1 cellular context compared by ENCODE assay signal in the genomic region with DNA sequence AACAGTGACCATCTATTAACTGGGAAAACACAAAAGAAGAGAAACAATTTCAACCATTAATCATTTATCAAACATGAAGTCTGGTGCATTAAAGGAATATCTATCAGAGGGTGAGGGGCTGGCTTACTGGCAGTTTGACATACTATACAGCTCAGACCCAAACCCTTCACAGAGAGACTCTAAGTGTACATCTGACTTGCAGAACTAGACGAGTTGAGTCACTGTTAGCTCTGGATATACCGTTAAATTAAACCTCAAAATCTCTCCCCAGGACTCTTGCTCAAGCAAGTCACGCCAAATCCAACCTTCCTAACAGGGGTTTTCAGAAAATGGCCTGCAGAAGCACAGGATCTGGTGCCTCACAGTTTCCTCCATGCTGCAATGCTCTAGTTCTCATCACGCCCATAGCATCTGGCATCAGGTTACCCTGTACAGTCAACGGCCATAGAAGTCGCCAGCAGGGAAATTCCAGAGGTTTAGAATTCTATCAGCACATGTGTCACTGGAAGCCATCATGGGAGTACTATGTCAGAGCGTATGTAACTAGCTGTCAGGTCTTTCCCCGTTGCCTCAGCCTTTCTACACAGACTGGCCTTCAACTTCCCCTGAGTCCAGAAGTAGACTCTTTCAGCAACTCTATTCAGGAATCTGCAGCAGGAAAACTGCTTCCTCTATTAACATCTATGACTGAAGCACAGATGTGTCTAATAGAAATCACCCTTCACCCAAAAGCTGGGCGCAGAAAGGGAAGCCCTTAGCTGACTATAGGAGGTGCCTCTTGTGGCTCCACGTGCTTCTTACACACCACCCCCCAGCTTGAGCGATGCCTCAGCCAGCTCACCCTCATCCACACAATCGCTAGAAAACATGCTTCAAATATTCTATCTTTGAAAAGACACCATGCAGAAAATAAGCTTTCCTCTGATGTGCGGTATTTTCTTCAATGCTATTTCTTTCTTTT.
TF ChIP-seq lines count a peak whose summit lies in the region.

No MANE protein-coding gene starts in this region.

TF ChIP-seq in GM23338, 12 proteins besides CTCF, POLR2A, EP300 and RAD21 (continued from another document):
- TF ChIP-seq STAT1 (IDR thresholded peaks at IDR 0.05; ENCODE audit: unreplicated experiment) = no peak
- TF ChIP-seq, protein P1, sequence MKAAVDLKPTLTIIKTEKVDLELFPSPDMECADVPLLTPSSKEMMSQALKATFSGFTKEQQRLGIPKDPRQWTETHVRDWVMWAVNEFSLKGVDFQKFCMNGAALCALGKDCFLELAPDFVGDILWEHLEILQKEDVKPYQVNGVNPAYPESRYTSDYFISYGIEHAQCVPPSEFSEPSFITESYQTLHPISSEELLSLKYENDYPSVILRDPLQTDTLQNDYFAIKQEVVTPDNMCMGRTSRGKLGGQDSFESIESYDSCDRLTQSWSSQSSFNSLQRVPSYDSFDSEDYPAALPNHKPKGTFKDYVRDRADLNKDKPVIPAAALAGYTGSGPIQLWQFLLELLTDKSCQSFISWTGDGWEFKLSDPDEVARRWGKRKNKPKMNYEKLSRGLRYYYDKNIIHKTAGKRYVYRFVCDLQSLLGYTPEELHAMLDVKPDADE (IDR thresholded peaks at IDR 0.05) = no peak
- TF ChIP-seq ZNF331 (CRISPR knock-in tag; IDR thresholded peaks at IDR 0.05; ENCODE audit: low read depth) = no peak
- TF ChIP-seq POLR2AphosphoS5 (IDR thresholded peaks at IDR 0.05; ENCODE audit: low read depth) = no peak
- no peak for TF ChIP-seq NANOG (IDR thresholded peaks at IDR 0.05; ENCODE audit: borderline replicate concordance)
- TF ChIP-seq, protein P2, sequence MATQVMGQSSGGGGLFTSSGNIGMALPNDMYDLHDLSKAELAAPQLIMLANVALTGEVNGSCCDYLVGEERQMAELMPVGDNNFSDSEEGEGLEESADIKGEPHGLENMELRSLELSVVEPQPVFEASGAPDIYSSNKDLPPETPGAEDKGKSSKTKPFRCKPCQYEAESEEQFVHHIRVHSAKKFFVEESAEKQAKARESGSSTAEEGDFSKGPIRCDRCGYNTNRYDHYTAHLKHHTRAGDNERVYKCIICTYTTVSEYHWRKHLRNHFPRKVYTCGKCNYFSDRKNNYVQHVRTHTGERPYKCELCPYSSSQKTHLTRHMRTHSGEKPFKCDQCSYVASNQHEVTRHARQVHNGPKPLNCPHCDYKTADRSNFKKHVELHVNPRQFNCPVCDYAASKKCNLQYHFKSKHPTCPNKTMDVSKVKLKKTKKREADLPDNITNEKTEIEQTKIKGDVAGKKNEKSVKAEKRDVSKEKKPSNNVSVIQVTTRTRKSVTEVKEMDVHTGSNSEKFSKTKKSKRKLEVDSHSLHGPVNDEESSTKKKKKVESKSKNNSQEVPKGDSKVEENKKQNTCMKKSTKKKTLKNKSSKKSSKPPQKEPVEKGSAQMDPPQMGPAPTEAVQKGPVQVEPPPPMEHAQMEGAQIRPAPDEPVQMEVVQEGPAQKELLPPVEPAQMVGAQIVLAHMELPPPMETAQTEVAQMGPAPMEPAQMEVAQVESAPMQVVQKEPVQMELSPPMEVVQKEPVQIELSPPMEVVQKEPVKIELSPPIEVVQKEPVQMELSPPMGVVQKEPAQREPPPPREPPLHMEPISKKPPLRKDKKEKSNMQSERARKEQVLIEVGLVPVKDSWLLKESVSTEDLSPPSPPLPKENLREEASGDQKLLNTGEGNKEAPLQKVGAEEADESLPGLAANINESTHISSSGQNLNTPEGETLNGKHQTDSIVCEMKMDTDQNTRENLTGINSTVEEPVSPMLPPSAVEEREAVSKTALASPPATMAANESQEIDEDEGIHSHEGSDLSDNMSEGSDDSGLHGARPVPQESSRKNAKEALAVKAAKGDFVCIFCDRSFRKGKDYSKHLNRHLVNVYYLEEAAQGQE (IDR thresholded peaks at IDR 0.05; ENCODE audit: unreplicated experiment) = no peak
- no peak for TF ChIP-seq ZNF114 (CRISPR knock-in tag; IDR thresholded peaks at IDR 0.05)
